Comparison of ENCODE assay signal across 5 cellular contexts in the genomic region with DNA sequence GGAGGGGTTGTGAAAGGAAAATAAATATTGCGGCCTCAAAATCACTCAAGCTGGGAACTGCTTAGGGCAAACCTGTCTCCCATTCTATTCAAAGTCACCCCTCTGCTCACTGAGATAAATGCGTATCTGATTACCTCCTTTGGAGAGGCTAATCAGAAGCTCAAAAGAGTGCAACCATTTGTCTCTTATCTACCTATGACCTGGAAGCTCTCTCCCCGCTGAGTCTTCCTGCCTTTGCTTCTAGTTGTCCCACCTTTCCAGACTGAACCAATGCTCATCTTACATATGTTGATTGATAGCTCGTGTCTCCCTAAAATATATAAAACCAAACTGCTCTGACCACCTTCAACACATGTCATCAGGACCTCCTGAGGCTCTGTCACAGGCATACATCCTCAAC.
"Had no signal": no experiment of that assay in that cellular context is flagged by ENCODE, and none has a peak within 500 bp of the region (broad histone marks: within the 10 kb centered on the region; RNA-seq: fewer than 3 reads in every experiment).

No MANE protein-coding gene starts in this region.

- H3K9me3 ChIP-seq: HAP-1 had no signal

- H3K4me3 ChIP-seq: GM23338, HAP-1, K562 had no signal

- H3K27ac Mint-ChIP-seq: GM23338, HFFc6 had no signal

- H3K4me2 ChIP-seq: GM23338 had no signal

- DNase-seq: HFFc6, IMR-90 had no signal

- H3K4me3 Mint-ChIP-seq: GM23338, HFFc6 had no signal

- H3K36me3 ChIP-seq: HAP-1 had no signal

- H3K4me1 ChIP-seq: HAP-1 had no signal
